In the genomic region with DNA sequence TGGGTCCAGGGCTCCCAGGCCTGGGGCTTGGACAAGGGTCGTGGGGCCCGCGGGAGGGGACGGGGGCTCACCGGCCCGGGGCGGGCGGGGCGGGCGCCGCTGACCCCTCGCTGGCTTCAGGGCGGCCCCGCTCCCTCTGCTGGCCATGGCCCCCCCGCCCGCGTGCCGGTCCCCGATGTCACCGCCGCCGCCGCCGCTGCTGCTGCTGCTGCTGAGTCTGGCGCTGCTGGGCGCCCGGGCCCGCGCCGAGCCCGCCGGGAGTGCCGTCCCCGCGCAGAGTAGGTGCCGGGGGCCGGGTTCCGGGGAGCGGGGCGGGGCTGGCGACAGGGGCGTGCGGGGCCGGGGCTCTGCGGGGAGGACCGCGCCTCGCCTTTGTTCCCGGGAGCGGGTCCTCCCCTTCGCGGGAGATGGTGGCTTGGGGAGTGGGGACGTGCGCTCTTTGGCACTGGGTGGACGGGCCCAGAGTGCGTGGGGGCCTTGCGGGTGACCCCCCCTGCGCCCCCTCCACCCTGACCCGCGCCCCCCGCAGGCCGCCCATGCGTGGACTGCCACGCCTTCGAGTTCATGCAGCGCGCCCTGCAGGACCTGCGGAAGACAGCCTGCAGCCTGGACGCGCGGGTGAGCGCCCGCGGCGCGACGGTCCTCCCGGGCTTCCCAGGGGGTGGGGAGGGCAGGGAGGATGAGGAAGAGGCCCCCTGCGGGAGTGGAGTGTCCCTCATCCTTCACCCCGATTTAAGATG, we compare ENCODE assay signal across 8 cellular contexts. TPM values are rescaled to one million over a fixed set of nuclear protein-coding genes. Genes with fewer than 3 reads are reported as not detected.
DNase-seq lines count a peak whose midpoint lies in the region; ATAC-seq and TF ChIP-seq lines count a peak whose summit lies in the region.

No MANE protein-coding gene starts in this region.

- DNase-seq in GM12865 (ENCODE audit: low read depth) (peak; percentile 41), endodermal cell (peak; percentile 72), mucosa of descending colon (peak in 2 of 3 donors; percentile 35 to 67), upper lobe of right lung (peak; percentile 69), DMS79 (lab: John Stamatoyannopoulos, UW) (no peak)
- DNase-seq in activated CD4-positive, alpha-beta T cell treated with anti-CD3 and anti-CD28 coated beads for 48 hours, result peak; percentile 46

- 0 to 4% methylated on average over 10 to 77 of the region's 80 CpGs for whole genome bisulfite sequencing in endodermal cell (ENCODE audit: insufficient coverage in 1 of 2, insufficient read length in 1 of 2), 2 experiments

- H3K9me3 ChIP-seq in endodermal cell (ENCODE audit: control insufficient read depth, low read length) (no peaks in the 10 kb centered on the region), mucosa of descending colon (no peaks in the 10 kb centered on the region), upper lobe of right lung (no peaks in the 10 kb centered on the region)

- peak overlapping the region; percentile 81 for H3K4me3 ChIP-seq in GM12865 (ENCODE audit: low read depth, low read length)
- H3K4me3 ChIP-seq in endodermal cell (ENCODE audit: low read length), result peak overlapping the region; percentile 60
- peak overlapping the region; percentile 46 for H3K4me3 ChIP-seq in mucosa of descending colon
- H3K4me3 ChIP-seq in upper lobe of right lung, result peak overlapping the region; percentile 66

- peak; percentile 37 for ATAC-seq in HG03135 (IDR thresholded peaks at IDR 0.05; ENCODE audit: unreplicated experiment)
- ATAC-seq in mucosa of descending colon, result peak; percentile 67
- peak; percentile 41 for ATAC-seq in upper lobe of right lung
- ATAC-seq in GM18517 (IDR thresholded peaks at IDR 0.05; ENCODE audit: unreplicated experiment), result no peak

- intact Hi-C loops in mucosa of descending colon (cut with DNase I, micrococcal nuclease), result no loop called here
- intact Hi-C loops in upper lobe of right lung (cut with DNase I), result no loop called here

- no peak overlapping the region for H3K9ac ChIP-seq in endodermal cell (ENCODE audit: extremely low read depth, low read length, poor library complexity, severe bottlenecking)

- no peak overlapping the region for H3K27ac Mint-ChIP-seq in endodermal cell

- H3K4me1 Mint-ChIP-seq in endodermal cell, result no peaks in the 10 kb centered on the region

- peaks cover 44% of the 10 kb centered on the region for H3K27me3 Mint-ChIP-seq in endodermal cell (ENCODE audit: insufficient read depth)

- TF ChIP-seq CTCF in GM12865 (IDR thresholded peaks at IDR 0.05; ENCODE audit: insufficient read depth, low read depth, low read length, missing control alignments), result no peak
- TF ChIP-seq CTCF in endodermal cell (conservative IDR thresholded peaks at IDR 0.05), result peak; percentile 10
- TF ChIP-seq CTCF in mucosa of descending colon (IDR thresholded peaks at IDR 0.05), result no peak
- TF ChIP-seq CTCF in upper lobe of right lung (IDR thresholded peaks at IDR 0.05), result no peak

- H3K36me3 ChIP-seq in endodermal cell (ENCODE audit: control insufficient read depth, insufficient read depth, low read length), result no peaks in the 10 kb centered on the region
- no peaks in the 10 kb centered on the region for H3K36me3 ChIP-seq in mucosa of descending colon (ENCODE audit: low read depth)
- H3K36me3 ChIP-seq in upper lobe of right lung, result no peaks in the 10 kb centered on the region

- H3K36me3 Mint-ChIP-seq in endodermal cell (ENCODE audit: low read depth), result peaks cover 4% of the 10 kb centered on the region

- no peaks in the 10 kb centered on the region for H3K9me3 Mint-ChIP-seq in endodermal cell

- peaks cover 42% of the 10 kb centered on the region for H3K27me3 ChIP-seq in endodermal cell (ENCODE audit: control insufficient read depth, insufficient read depth, low read length, poor library complexity, severe bottlenecking)
- H3K27me3 ChIP-seq in upper lobe of right lung, result peaks cover 54% of the 10 kb centered on the region

- H3K4me3 Mint-ChIP-seq in endodermal cell, result peak overlapping the region; percentile 68

- H3K27ac ChIP-seq in endodermal cell (ENCODE audit: low read depth, low read length) (no peak overlapping the region), upper lobe of right lung (no peak overlapping the region)

- H3K4me1 ChIP-seq in endodermal cell (ENCODE audit: control insufficient read depth, insufficient read depth, low read length) (no peaks in the 10 kb centered on the region), mucosa of descending colon (ENCODE audit: low read depth) (peaks cover 8% of the 10 kb centered on the region), upper lobe of right lung (peaks cover 18% of the 10 kb centered on the region)

RNA-seq across cellular contexts. Expression of a gene that starts 16.8 kb away (rescaled TPM):
- 1 to 10 TPM; 5.0 to 6.4 TPM for total RNA-seq in endodermal cell
- polyA plus RNA-seq in endodermal cell (2013, experiment 1 of 2), result 13.4 TPM
- polyA plus RNA-seq in endodermal cell (2013, experiment 2 of 2), result 11.1 TPM
- under 1 TPM; 0.24 to 0.66 (median 0.26) TPM for total RNA-seq in mucosa of descending colon
- 0.46 TPM for total RNA-seq in upper lobe of right lung

RNA-seq across cellular contexts. Expression of a gene that starts 33.6 kb away (rescaled TPM):
- 10 to 100 TPM; 54.8 to 60.1 TPM for total RNA-seq in endodermal cell
- polyA plus RNA-seq in endodermal cell (2013, experiment 1 of 2), result 43.8 TPM
- 43.0 TPM for polyA plus RNA-seq in endodermal cell (2013, experiment 2 of 2)
- 10 to 100 TPM; 31.1 to 34.2 (median 31.5) TPM for total RNA-seq in mucosa of descending colon
- total RNA-seq in upper lobe of right lung, result 22.7 TPM
